8 cellular contexts compared by ENCODE assay signal in the genomic region with DNA sequence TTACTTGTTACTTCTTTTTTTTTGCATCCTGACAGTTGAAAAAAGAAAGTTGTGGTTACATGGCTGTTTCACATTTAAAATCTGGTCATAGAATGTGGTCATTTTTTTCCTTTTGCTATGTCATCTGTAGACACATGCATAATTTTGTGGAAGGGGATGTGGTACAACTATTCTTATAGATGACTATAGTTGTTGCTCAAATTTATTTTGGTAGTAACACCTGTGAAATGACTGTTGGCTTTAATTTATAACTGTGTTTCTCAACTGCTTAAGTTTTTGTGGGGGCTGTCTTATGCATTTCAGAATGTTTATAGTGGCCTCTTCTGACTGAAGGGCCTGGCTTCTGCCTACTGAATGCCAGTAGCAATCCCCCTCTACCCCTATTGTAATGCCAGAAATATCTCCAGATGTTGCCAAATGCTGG.
A peak's percentile ranks its signal among the peaks of the same experiment; 100 is the strongest.
DNase-seq lines count a peak whose midpoint lies in the region; ATAC-seq and TF ChIP-seq lines count a peak whose summit lies in the region.

No MANE protein-coding gene starts in this region.

- H3K27ac Mint-ChIP-seq in activated naive CD8-positive, alpha-beta T cell treated with anti-CD3 and anti-CD28 coated beads, Interleukin-2, amount 10 ng/mL, durations not matched to agents 7 days and 5 days: peak overlapping the region; percentile 49

- peaks cover 42% of the 10 kb centered on the region for H3K36me3 Mint-ChIP-seq in activated naive CD8-positive, alpha-beta T cell treated with anti-CD3 and anti-CD28 coated beads, Interleukin-2, amount 10 ng/mL, durations not matched to agents 7 days and 5 days

- no peak overlapping the region for H3K27ac ChIP-seq in coronary artery
- no peak overlapping the region for H3K27ac ChIP-seq in breast epithelium

- intact Hi-C loops in breast epithelium (cut with DNase I; ENCODE audit: low total_unique reads): no loop called here
- intact Hi-C loops in posterior vena cava (cut with DNase I): no loop called here

- H3K4me3 Mint-ChIP-seq in activated naive CD8-positive, alpha-beta T cell treated with anti-CD3 and anti-CD28 coated beads, Interleukin-2, amount 10 ng/mL, durations not matched to agents 7 days and 5 days: peak overlapping the region; percentile 36

- H3K4me3 ChIP-seq in coronary artery (no peak overlapping the region), breast epithelium (no peak overlapping the region)

- no peaks in the 10 kb centered on the region for H3K9me3 ChIP-seq in breast epithelium

- H3K36me3 ChIP-seq in breast epithelium: peaks cover 4% of the 10 kb centered on the region

- ATAC-seq in GM18505 (IDR thresholded peaks at IDR 0.05; ENCODE audit: unreplicated experiment): peak; percentile 98
- peak; percentile 93 for ATAC-seq in GM21526 (IDR thresholded peaks at IDR 0.05; ENCODE audit: low FRiP score, unreplicated experiment)
- peak; percentile 94 for ATAC-seq in HG03520 (IDR thresholded peaks at IDR 0.05; ENCODE audit: unreplicated experiment)
- ATAC-seq in activated naive CD8-positive, alpha-beta T cell treated with anti-CD3 and anti-CD28 coated beads, Interleukin-2, amount 10 ng/mL, durations not matched to agents 7 days and 5 days (ENCODE audit: low read depth): peak; percentile 95

- H3K4me1 ChIP-seq in breast epithelium: no peaks in the 10 kb centered on the region

- H3K27me3 ChIP-seq in breast epithelium: no peaks in the 10 kb centered on the region

- DNase-seq in activated naive CD8-positive, alpha-beta T cell treated with anti-CD3 and anti-CD28 coated beads, Interleukin-2, amount 10 ng/mL, durations not matched to agents 7 days and 5 days: no peak
- no peak for DNase-seq in coronary artery (ENCODE audit: low spot score)
- no peak for DNase-seq in breast epithelium (ENCODE audit: low spot score in 2 of 2)
- DNase-seq in NCI-H1092 (lab: John Stamatoyannopoulos, UW): no peak
- no peak for DNase-seq in posterior vena cava (ENCODE audit: low spot score)

- POLR2A ChIA-PET in activated naive CD8-positive, alpha-beta T cell treated with anti-CD3 and anti-CD28 coated beads, Interleukin-2, amount 10 ng/mL, durations not matched to agents 7 days and 5 days (lab: Charles Lee): no interaction called here

- TF ChIP-seq CTCF in coronary artery (IDR thresholded peaks at IDR 0.05): no peak
- no peak for TF ChIP-seq CTCF in breast epithelium (IDR thresholded peaks at IDR 0.05)

- peaks cover 10% of the 10 kb centered on the region for H3K4me1 Mint-ChIP-seq in activated naive CD8-positive, alpha-beta T cell treated with anti-CD3 and anti-CD28 coated beads, Interleukin-2, amount 10 ng/mL, durations not matched to agents 7 days and 5 days

- H3K27me3 Mint-ChIP-seq in activated naive CD8-positive, alpha-beta T cell treated with anti-CD3 and anti-CD28 coated beads, Interleukin-2, amount 10 ng/mL, durations not matched to agents 7 days and 5 days: no peaks in the 10 kb centered on the region

- H3K9me3 Mint-ChIP-seq in activated naive CD8-positive, alpha-beta T cell treated with anti-CD3 and anti-CD28 coated beads, Interleukin-2, amount 10 ng/mL, durations not matched to agents 7 days and 5 days: peaks cover 2% of the 10 kb centered on the region

- no peak for TF ChIP-seq POLR2A in GM18505 (IDR thresholded peaks at IDR 0.05; ENCODE audit: borderline replicate concordance, extremely low read depth, insufficient read depth, insufficient read length)
- TF ChIP-seq POLR2A in breast epithelium (IDR thresholded peaks at IDR 0.05): no peak
